ENCODE assay signal across 22 cellular contexts in genomic region chrX:6371353-6371752, GRCh38.
"Had no signal": no experiment of that assay in that cellular context is flagged by ENCODE, and none has a peak within 500 bp of the region (broad histone marks: within the 10 kb centered on the region; RNA-seq: fewer than 3 reads in every experiment).

No MANE protein-coding gene starts in this region.

- H3K36me3 ChIP-seq: SJSA1 had no signal

- H3K9me3 Mint-ChIP-seq: IgD-negative memory B cell had no signal

- H3K27ac ChIP-seq: HL-60, KMS-11, SJSA1, SK-N-MC had no signal

- H3K27ac Mint-ChIP-seq: IgD-negative memory B cell had no signal

- H3K4me2 ChIP-seq: KMS-11 had no signal

- H3K9ac ChIP-seq: KMS-11 had no signal

- H3K36me3 Mint-ChIP-seq: IgD-negative memory B cell had no signal

- DNase-seq: MV-4-11, NCI-H1048, NCI-H1105, NCI-H1417, NCI-H1436 treated with DMSO at 0.1 percent for 48 hours, NCI-H1694, NCI-H187 treated with DMSO at 0.1 percent for 48 hours, NCI-H2029 treated with DMSO at 0.1 percent for 48 hours, NCI-H2171 treated with DMSO at 0.1 percent for 48 hours, NCI-H345, NCI-H446 treated with DMSO at 0.1 percent for 48 hours, NCI-H510A treated with DMSO at 0.1 percent for 48 hours, NCI-H526, Right ventricle myocardium superior, RPMI8226, SIG-M5 had no signal

- H3K4me3 ChIP-seq: K562, SJSA1, SK-N-MC had no signal

- H3K9me3 ChIP-seq: SJSA1 had no signal

- H3K27me3 ChIP-seq: SJSA1 had no signal

- H3K4me3 Mint-ChIP-seq: IgD-negative memory B cell had no signal

- H3K27me3 Mint-ChIP-seq: IgD-negative memory B cell had no signal

- H3K4me1 ChIP-seq: SJSA1 had no signal
